In the genomic region with DNA sequence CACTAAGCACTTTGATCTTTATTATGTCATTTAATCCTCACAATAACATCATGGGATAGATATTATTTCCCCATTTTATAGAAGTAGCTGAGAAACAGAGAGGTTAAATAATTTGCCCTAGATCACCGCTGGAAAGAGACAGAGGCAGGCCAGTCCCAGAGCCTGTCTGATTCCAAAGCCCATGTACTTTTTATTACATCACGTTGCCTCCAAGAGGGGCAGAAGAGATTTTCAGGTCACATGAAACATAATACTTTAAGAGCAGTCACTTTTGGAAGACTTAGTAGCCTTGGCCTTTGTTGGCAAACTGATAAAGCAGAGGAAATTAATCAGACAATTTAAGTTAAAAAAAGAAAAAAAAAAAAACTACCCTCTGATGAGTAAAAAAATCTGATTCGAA, we compare ENCODE assay signal across 22 cellular contexts.
DNase-seq lines count a peak whose midpoint lies in the region; ATAC-seq, FAIRE-seq and TF ChIP-seq lines count a peak whose summit lies in the region.
"Had no signal": no experiment of that assay in that cellular context is flagged by ENCODE, and none has a peak within 500 bp of the region (broad histone marks: within the 10 kb centered on the region; RNA-seq: fewer than 3 reads in every experiment).

No MANE protein-coding gene starts in this region.

- peak; percentile 34 for ATAC-seq in gastroesophageal sphincter
- no peak for ATAC-seq in HG02798 (IDR thresholded peaks at IDR 0.05; ENCODE audit: poor library complexity, unreplicated experiment)

- DNase-seq in NCI-H69 (lab: John Stamatoyannopoulos, UW) (peak; percentile 16), adrenal gland (peak in 5 of 7 donors; percentile 33 to 63 (median 55)), testis (no peak), frontal cortex (ENCODE audit: low spot score in 2 of 2) (no peak), NCI-H748 treated with DMSO at 0.1 percent for 48 hours (lab: John Stamatoyannopoulos, UW) (no peak)
- DNase-seq: ACHN; BE2C; C1 segment of cervical spinal cord; CD4-positive, CD25-positive, alpha-beta regulatory T cell; CD8-positive, alpha-beta memory T cell; COR-L47; DMS 273 treated with DMSO at 0.1 percent for 48 hours; DMS53; GM23248; IMR-90 had no signal

- no peaks in the 10 kb centered on the region for H3K9me3 ChIP-seq in adrenal gland (replicated peaks in 1 of 3)
- no peaks in the 10 kb centered on the region for H3K9me3 ChIP-seq in gastroesophageal sphincter
- H3K9me3 ChIP-seq in testis = no peaks in the 10 kb centered on the region
- H3K9me3 ChIP-seq: BE2C, HAP-1 had no signal

- H3K4me3 ChIP-seq in adrenal gland (no peak overlapping the region), gastroesophageal sphincter (no peak overlapping the region), testis (no peak overlapping the region)
- H3K4me3 ChIP-seq: GM23248, HAP-1 had no signal

- H3K27me3 ChIP-seq in adrenal gland (no peaks in the 10 kb centered on the region), gastroesophageal sphincter (no peaks in the 10 kb centered on the region), testis (no peaks in the 10 kb centered on the region)
- H3K27me3 ChIP-seq: BE2C had no signal

- 28 to 36% (median 32%) methylated on average over 3 of the region's 3 CpGs for WGBS in adrenal gland, 4 donors
- WGBS in gastroesophageal sphincter (ENCODE audit: low coverage in 1 of 2), 2 donors = 36 to 64% methylated on average over 3 of the region's 3 CpGs
- WGBS in testis, 2 donors = 51 to 65% methylated on average over 3 of the region's 3 CpGs

- no peaks in the 10 kb centered on the region for H3K36me3 ChIP-seq in adrenal gland (replicated peaks in 1 of 2)
- no peaks in the 10 kb centered on the region for H3K36me3 ChIP-seq in gastroesophageal sphincter
- no peaks in the 10 kb centered on the region for H3K36me3 ChIP-seq in testis (ENCODE audit: low read depth, missing control alignments)
- H3K36me3 ChIP-seq: BE2C, HAP-1 had no signal

- no peak for FAIRE-seq in frontal cortex (lab: Jason Lieb, UNC)
- FAIRE-seq: A204.1, G401.6, GM18507, HTR-8/SVneo had no signal

- TF ChIP-seq EP300 in gastroesophageal sphincter (IDR thresholded peaks at IDR 0.05) = no peak

- H3K27ac ChIP-seq in adrenal gland (peak overlapping the region in 3 of 5 donors; percentile 13 to 48 (median 20)), gastroesophageal sphincter (no peak overlapping the region), testis (peak overlapping the region; percentile 16 to 47)
- H3K27ac ChIP-seq: GM23248 had no signal

- intact Hi-C loops in adrenal gland (cut with DNase I) (no loop called here), testis (cut with DNase I; ENCODE audit: low total_unique reads) (no loop called here)

- H3K4me1 ChIP-seq in adrenal gland (replicated peaks in 1 of 2) (peaks cover 7 to 16% of the 10 kb centered on the region in 2 donors), gastroesophageal sphincter (peaks cover 2 to 26% (median 9%) of the 10 kb centered on the region in 3 donors), testis (peaks cover 13% of the 10 kb centered on the region)
- H3K4me1 ChIP-seq: BE2C had no signal

- TF ChIP-seq CTCF in adrenal gland (IDR thresholded peaks at IDR 0.05) (peak in 1 of 6 experiments; percentile 11), gastroesophageal sphincter (IDR thresholded peaks at IDR 0.05) (no peak), testis (IDR thresholded peaks at IDR 0.05) (no peak)

- TF ChIP-seq POLR2A in adrenal gland (IDR thresholded peaks at IDR 0.05) (peak in 1 of 2 donors; percentile 37), gastroesophageal sphincter (IDR thresholded peaks at IDR 0.05) (no peak), testis (IDR thresholded peaks at IDR 0.05) (no peak)

Comparison
In these comparisons a context has a peak if more than half of its experiments do, and no peak if none do; other contexts are left out.
1. DNase-seq: peak in NCI-H69 (single experiment) and adrenal gland (5 of 7); none in testis (single experiment), frontal cortex (0 of 2) and NCI-H748 treated with DMSO at 0.1 percent for 48 hours (single experiment).
2. H3K27ac ChIP-seq: peak in adrenal gland (3 of 5) and testis (2 of 2); none in gastroesophageal sphincter (0 of 4).